ENCODE assay signal across 34 cellular contexts in genomic region chr13:109608032-109608431, GRCh38.
"Had no signal": no experiment of that assay in that cellular context is flagged by ENCODE, and none has a peak within 500 bp of the region (broad histone marks: within the 10 kb centered on the region; RNA-seq: fewer than 3 reads in every experiment).

No MANE protein-coding gene starts in this region.

- DNase-seq: Karpas-422, Kasumi-1, MG63, MM.1S, MV-4-11, NCI-H1048, NCI-H1092, NCI-H1092 treated with DMSO at 0.1 percent for 48 hours, NCI-H1105, NCI-H1105 treated with DMSO at 0.1 percent for 48 hours, NCI-H1417, NCI-H1417 treated with DMSO at 0.1 percent for 48 hours, NCI-H1436, NCI-H1436 treated with DMSO at 0.1 percent for 48 hours, NCI-H146, NCI-H1694, NCI-H1694 treated with DMSO at 0.1 percent for 48 hours, NCI-H187, NCI-H187 treated with DMSO at 0.1 percent for 48 hours, NCI-H1930, NCI-H2029, NCI-H2029 treated with DMSO at 0.1 percent for 48 hours, NCI-H2081, NCI-H2081 treated with DMSO at 0.1 percent for 48 hours, NCI-H2107, NCI-H2171, NCI-H2171 treated with DMSO at 0.1 percent for 48 hours, NCI-H2227 treated with DMSO at 0.1 percent for 48 hours, NCI-H226, NCI-H345, NCI-H446, NCI-H446 treated with DMSO at 0.1 percent for 48 hours, NCI-H510A had no signal

- H3K27ac ChIP-seq: KMS-11 had no signal

- H3K27me3 ChIP-seq: MG63 had no signal

- H3K9me3 ChIP-seq: MG63 had no signal

- H3K4me3 ChIP-seq: MG63 had no signal

- H3K36me3 ChIP-seq: MG63 had no signal

- H3K9ac ChIP-seq: KMS-11 had no signal

- H3K4me2 ChIP-seq: KMS-11 had no signal
